ENCODE assay signal across 8 cellular contexts in the genomic region with DNA sequence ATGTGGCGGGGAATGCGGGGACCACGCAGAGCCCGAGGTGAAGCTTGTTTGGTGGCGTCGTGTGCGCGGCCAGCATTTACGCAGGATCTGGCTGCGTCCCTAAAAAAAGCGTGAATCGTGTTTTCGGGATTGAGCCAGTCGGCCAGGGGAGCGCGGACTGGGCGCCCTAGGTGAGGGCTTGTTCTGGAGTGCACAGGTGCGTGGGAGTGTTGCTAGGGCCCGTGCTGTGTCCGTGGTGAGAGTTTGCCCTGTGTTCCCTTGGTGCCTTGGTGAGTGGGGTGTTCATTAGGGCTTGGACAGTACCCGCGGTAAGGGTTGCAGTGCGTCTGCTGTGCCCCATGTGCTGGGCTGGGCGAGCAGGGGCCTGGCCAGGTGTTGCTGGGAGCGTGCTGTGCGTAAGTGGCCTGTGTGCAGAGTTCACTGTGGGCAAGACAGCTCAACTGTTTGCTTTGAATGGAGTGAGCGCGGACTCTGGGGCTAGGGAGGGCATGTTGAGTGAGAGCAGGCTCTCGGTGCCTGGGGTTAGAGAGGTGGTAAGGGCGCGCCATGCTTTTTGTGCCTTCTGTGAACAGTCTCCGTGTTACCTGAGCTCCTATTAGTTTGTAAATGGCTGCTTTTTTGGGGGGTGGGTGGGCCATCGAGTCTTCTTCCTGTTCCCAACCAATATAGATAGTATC. TPM values are rescaled to one million over a fixed set of nuclear protein-coding genes. Genes with fewer than 3 reads are reported as not detected.
DNase-seq lines count a peak whose midpoint lies in the region; ATAC-seq and TF ChIP-seq lines count a peak whose summit lies in the region.

No MANE protein-coding gene starts in this region.

- H3K9me3 ChIP-seq in A673 (ENCODE audit: low read depth, low read length, poor library complexity, severe bottlenecking) (no peaks in the 10 kb centered on the region), breast epithelium (no peaks in the 10 kb centered on the region)

- H3K27me3 ChIP-seq in A673 (replicated peaks; ENCODE audit: insufficient read depth, low read depth, low read length, poor library complexity) (no peaks in the 10 kb centered on the region), breast epithelium (no peaks in the 10 kb centered on the region), layer of hippocampus (ENCODE audit: control insufficient read depth, insufficient read depth, low read length) (no peaks in the 10 kb centered on the region)

- intact Hi-C loops in A673 (cut with micrococcal nuclease; ENCODE audit: unreplicated experiment): no loop called here
- intact Hi-C loops in breast epithelium (cut with DNase I; ENCODE audit: low total_unique reads): no loop called here

- CTCF ChIA-PET in A673 (lab: Charles Lee): no interaction called here

- BruUV-seq in A673 (replicated peaks; lab: Mats Ljungman, UMichigan): no TSS peak

- POLR2A ChIA-PET in A673 (lab: Charles Lee; ENCODE audit: low non-redundant PET): no interaction called here

- DNase-seq in A673 (ENCODE audit: low spot score) (no peak), RPMI7951 (ENCODE audit: low read depth) (peak; percentile 14), breast epithelium (ENCODE audit: low spot score in 2 of 2) (peak in 1 of 2 donors; percentile 31)
- peak; percentile 12 to 15 for DNase-seq in stimulated activated CD4-positive, alpha-beta T cell treated with anti-CD3 and anti-CD28 coated beads, Interleukin-4, amount 100 ng/mL, for 48 hours (ENCODE audit: low read depth in 2 of 2)

- TF ChIP-seq POLR2A in GM18505 (IDR thresholded peaks at IDR 0.05; ENCODE audit: borderline replicate concordance, extremely low read depth, insufficient read depth, insufficient read length) (no peak), breast epithelium (IDR thresholded peaks at IDR 0.05) (no peak)

- ATAC-seq in GM18505 (IDR thresholded peaks at IDR 0.05; ENCODE audit: unreplicated experiment): peak; percentile 34
- peak; percentile 21 for ATAC-seq in HG03064 (IDR thresholded peaks at IDR 0.05; ENCODE audit: low read depth, unreplicated experiment)
- no peak for ATAC-seq in GM18520 (IDR thresholded peaks at IDR 0.05; ENCODE audit: unreplicated experiment)

- peak overlapping the region; percentile 90 for H3K27ac ChIP-seq in A673 (ENCODE audit: low read depth, low read length, poor library complexity, severe bottlenecking)
- H3K27ac ChIP-seq in breast epithelium: peak overlapping the region; percentile 90 to 95
- peak overlapping the region; percentile 88 for H3K27ac ChIP-seq in layer of hippocampus (ENCODE audit: low read depth, low read length)

- TF ChIP-seq CTCF in A673 (conservative IDR thresholded peaks at IDR 0.05; ENCODE audit: low read depth, low read length): no peak
- TF ChIP-seq CTCF in breast epithelium (IDR thresholded peaks at IDR 0.05): no peak

- H3K4me3 ChIP-seq in A673 (ENCODE audit: low read depth, low read length, poor library complexity, severe bottlenecking) (peak overlapping the region; percentile 98), breast epithelium (peak overlapping the region; percentile 85 to 91 (median 88))

- H3K4me1 ChIP-seq in A673 (ENCODE audit: insufficient read depth, low read length, poor library complexity, severe bottlenecking) (peaks cover 53% of the 10 kb centered on the region), breast epithelium (peaks cover 0 to 18% of the 10 kb centered on the region in 2 donors)

- H3K36me3 ChIP-seq in A673 (ENCODE audit: insufficient read depth, low read length, poor library complexity, severe bottlenecking) (peaks cover 7% of the 10 kb centered on the region), breast epithelium (no peaks in the 10 kb centered on the region)

RNA-seq across cellular contexts. Expression of a gene that starts 0.7 kb away (rescaled TPM):
- 91.4 and 94.8 TPM in 2 replicates for total RNA-seq in A673 (2021)
- 58.5 and 72.3 TPM in 2 replicates for total RNA-seq in RPMI7951 (2014; rRNA removed; shearing (Covaris generic))
- total RNA-seq in breast epithelium: 100 to 1,000 TPM; 203 to 283 (median 204) TPM
